In genomic region chr5:140633081-140633471, GRCh38 we compare ENCODE assay signal across 8 cellular contexts. TPM values are rescaled to one million over a fixed set of nuclear protein-coding genes. Genes with fewer than 3 reads are reported as not detected.
A peak's percentile ranks its signal among the peaks of the same experiment; 100 is the strongest.
DNase-seq lines count a peak whose midpoint lies in the region; ATAC-seq and TF ChIP-seq lines count a peak whose summit lies in the region.

Gene CD14, minus strand, starts transcription at chr5:140633175. Its CDS starts 104 bp downstream, at chr5:140633071.

- DNase-seq in EL (peak; percentile 86), glutamatergic neuron (no peak), putamen (ENCODE audit: low spot score) (peak; percentile 34), NCI-H774 (lab: John Stamatoyannopoulos, UW) (no peak), NCI-H1930 (lab: John Stamatoyannopoulos, UW) (no peak), neural progenitor cell (ENCODE audit: low spot score) (no peak)
- DNase-seq in activated T-cell treated with anti-CD3 and anti-CD28 coated beads, Interleukin-2, amount 50 U/mL, for 24 hours, result no peak

- H2AFZ ChIP-seq in neural progenitor cell (replicated peaks), result no peak within 1 kb of the TSS

- peak within 1 kb of the TSS; percentile 75 for H3K4me3 Mint-ChIP-seq in activated T-cell treated with anti-CD3 and anti-CD28 coated beads, Interleukin-2, amount 50 U/mL, for 24 hours
- H3K4me3 Mint-ChIP-seq in glutamatergic neuron (ENCODE audit: unreplicated experiment) (peak within 1 kb of the TSS; percentile 64), neural progenitor cell (no peak within 1 kb of the TSS)

- H3K79me2 ChIP-seq in neural progenitor cell (ENCODE audit: low read depth), result no peaks in the 10 kb centered on the region

- no peaks in the 10 kb centered on the region for H3K9me3 Mint-ChIP-seq in activated T-cell treated with anti-CD3 and anti-CD28 coated beads, Interleukin-2, amount 50 U/mL, for 24 hours
- peaks cover 6% of the 10 kb centered on the region for H3K9me3 Mint-ChIP-seq in glutamatergic neuron (ENCODE audit: unreplicated experiment)
- H3K9me3 Mint-ChIP-seq in neural progenitor cell, result peaks cover 19% of the 10 kb centered on the region

- H4K20me1 ChIP-seq in neural progenitor cell (ENCODE audit: low read depth), result no peaks in the 10 kb centered on the region

- TF ChIP-seq CTCF in glutamatergic neuron (IDR thresholded peaks at IDR 0.05; ENCODE audit: partially characterized antibody, unreplicated experiment) (no peak), neural progenitor cell (IDR thresholded peaks at IDR 0.05) (no peak)

- H3K27me3 Mint-ChIP-seq in activated T-cell treated with anti-CD3 and anti-CD28 coated beads, Interleukin-2, amount 50 U/mL, for 24 hours, result peaks cover 28% of the 10 kb centered on the region
- H3K27me3 Mint-ChIP-seq in glutamatergic neuron (ENCODE audit: unreplicated experiment) (peaks cover 15% of the 10 kb centered on the region), neural progenitor cell (ENCODE audit: insufficient read depth, low read depth) (peaks cover 7% of the 10 kb centered on the region)

- H3K4me3 ChIP-seq in neural progenitor cell, result no peak within 1 kb of the TSS

- H3K27ac ChIP-seq in neural progenitor cell, result no peak within 1 kb of the TSS

- H3K9me3 ChIP-seq in neural progenitor cell (ENCODE audit: low read depth), result no peaks in the 10 kb centered on the region

- ATAC-seq in HG03159 (IDR thresholded peaks at IDR 0.05; ENCODE audit: unreplicated experiment), result peak; percentile 1

- peak within 1 kb of the TSS; percentile 80 for H3K27ac Mint-ChIP-seq in activated T-cell treated with anti-CD3 and anti-CD28 coated beads, Interleukin-2, amount 50 U/mL, for 24 hours
- no peak within 1 kb of the TSS for H3K27ac Mint-ChIP-seq in glutamatergic neuron (ENCODE audit: unreplicated experiment)
- no peak within 1 kb of the TSS for H3K27ac Mint-ChIP-seq in neural progenitor cell

- no peak within 1 kb of the TSS for H3K9ac ChIP-seq in neural progenitor cell

- H3K27me3 ChIP-seq in neural progenitor cell, result no peaks in the 10 kb centered on the region

- no peaks in the 10 kb centered on the region for H3K4me1 ChIP-seq in neural progenitor cell

- no peak within 1 kb of the TSS for H3K4me2 ChIP-seq in neural progenitor cell

- no peaks in the 10 kb centered on the region for H3K36me3 Mint-ChIP-seq in activated T-cell treated with anti-CD3 and anti-CD28 coated beads, Interleukin-2, amount 50 U/mL, for 24 hours (ENCODE audit: low read depth)
- H3K36me3 Mint-ChIP-seq in glutamatergic neuron (ENCODE audit: unreplicated experiment) (peaks cover 9% of the 10 kb centered on the region), neural progenitor cell (peaks cover 4% of the 10 kb centered on the region)

- peaks cover 36% of the 10 kb centered on the region for H3K4me1 Mint-ChIP-seq in activated T-cell treated with anti-CD3 and anti-CD28 coated beads, Interleukin-2, amount 50 U/mL, for 24 hours (ENCODE audit: low read depth)
- no peaks in the 10 kb centered on the region for H3K4me1 Mint-ChIP-seq in glutamatergic neuron (ENCODE audit: low read depth, unreplicated experiment)
- no peaks in the 10 kb centered on the region for H3K4me1 Mint-ChIP-seq in neural progenitor cell

- no peaks in the 10 kb centered on the region for H3F3A ChIP-seq in neural progenitor cell (ENCODE audit: low read depth)

- H3K36me3 ChIP-seq in neural progenitor cell, result no peaks in the 10 kb centered on the region

RNA-seq across cellular contexts. Expression of gene CD14, which starts in this region (rescaled TPM):
- total RNA-seq in glutamatergic neuron (ENCODE audit: unreplicated experiment) (0.64 TPM), neural progenitor cell (ENCODE audit: low replicate concordance) (not detected in 2 replicates)

Comparison
In these comparisons a context has a peak if more than half of its experiments do, and no peak if none do; other contexts are left out.
1. DNase-seq: peak in EL (single experiment) and putamen (single experiment); none in activated T-cell treated with anti-CD3 and anti-CD28 coated beads, Interleukin-2, amount 50 U/mL, for 24 hours (single experiment), glutamatergic neuron (single experiment), NCI-H774 (single experiment), NCI-H1930 (0 of 2) and neural progenitor cell (single experiment).